Comparison of ENCODE assay signal across 1 cellular context in genomic region chr12:122265433-122265832, GRCh38.
TF ChIP-seq lines count a peak whose summit lies in the region.

No MANE protein-coding gene starts in this region.

TF ChIP-seq in IMR-90, 13 proteins besides CTCF, POLR2A, EP300 and RAD21 (continued from another document):
- TF ChIP-seq USF2 (IDR thresholded peaks at IDR 0.05; ENCODE audit: low read depth, low read length) (no peak), RCOR1 (IDR thresholded peaks at IDR 0.05; ENCODE audit: insufficient replicate concordance, low read length) (no peak), SMC3 (IDR thresholded peaks at IDR 0.05; ENCODE audit: low read depth, low read length) (no peak)
